34 cellular contexts compared by ENCODE assay signal in the genomic region with DNA sequence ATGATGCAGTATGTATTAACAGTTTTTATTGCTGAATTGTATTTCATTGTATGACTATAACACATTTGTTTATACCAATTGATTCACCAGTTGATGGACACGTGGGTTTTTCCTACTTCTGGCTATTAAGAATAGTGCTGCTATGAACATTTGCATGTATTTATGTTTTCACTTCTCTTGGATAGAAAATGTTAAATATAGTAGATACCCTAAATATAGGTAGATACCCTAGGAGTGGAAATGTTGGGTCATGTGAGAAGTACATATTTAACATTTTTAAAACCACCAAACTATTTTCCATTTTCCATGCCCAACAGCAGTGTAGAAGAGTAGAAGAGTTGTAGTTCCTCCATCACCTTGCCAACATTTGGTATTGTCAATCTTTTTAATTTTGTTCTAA. TPM values are rescaled to one million over a fixed set of nuclear protein-coding genes. Genes with fewer than 3 reads are reported as not detected.
DNase-seq lines count a peak whose midpoint lies in the region; ATAC-seq, FAIRE-seq and TF ChIP-seq lines count a peak whose summit lies in the region.
"Had no signal": no experiment of that assay in that cellular context is flagged by ENCODE, and none has a peak within 500 bp of the region (broad histone marks: within the 10 kb centered on the region; RNA-seq: fewer than 3 reads in every experiment).

No MANE protein-coding gene starts in this region.

- H3K27me3 ChIP-seq in Loucy (ENCODE audit: insufficient read depth, low read length, poor library complexity, severe bottlenecking), result no peaks in the 10 kb centered on the region
- no peaks in the 10 kb centered on the region for H3K27me3 ChIP-seq in GM12878 (replicated peaks in 1 of 2; ENCODE audit: control insufficient read depth in 2 of 2, insufficient read depth in 2 of 2, low read length in 1 of 2)
- no peaks in the 10 kb centered on the region for H3K27me3 ChIP-seq in MM.1S (replicated peaks; ENCODE audit: insufficient read depth, low read length)
- H3K27me3 ChIP-seq: BE2C; BLaER1; BLaER1 treated with 17β-estradiol and CSF1 and Interleukin-3, amounts not matched to agents 10 nM and 100 nM had no signal

- RAD21 ChIA-PET in GM12878 (lab: Charles Lee; ENCODE audit: unreplicated experiment), result no interaction called here

- H3K27me3 Mint-ChIP-seq in stimulated activated naive B cell treated with anti-CD40 and anti-IgM and Interleukin-4, amounts not matched to agents 10 μg/mL and 1 μg/mL and 100 μg/mL, for 72 hours, result no peaks in the 10 kb centered on the region
- H3K27me3 Mint-ChIP-seq: B cell; CD4-positive, alpha-beta memory T cell; CD4-positive, alpha-beta T cell; CD4-positive, CD25-positive, alpha-beta regulatory T cell; CD8-positive, alpha-beta memory T cell had no signal

- H3K36me3 ChIP-seq in Loucy (ENCODE audit: insufficient read depth, low read length) (peaks cover 13% of the 10 kb centered on the region; the same call in 1 of the 2 replicates), GM12878 (ENCODE audit: control insufficient read depth in 2 of 2, insufficient read depth in 2 of 2, low read length in 1 of 2) (peaks cover 0 to 6% of the 10 kb centered on the region in 2 experiments; a peak in 2 of 4 replicates), MM.1S (replicated peaks; ENCODE audit: insufficient read depth, low read length) (no peaks in the 10 kb centered on the region)

- H3K4me1 ChIP-seq in Loucy (ENCODE audit: insufficient read depth, low read length, poor library complexity, severe bottlenecking) (peaks cover 11% of the 10 kb centered on the region), GM12878 (ENCODE audit: control insufficient read depth, insufficient read depth, low read length) (peaks cover 4% of the 10 kb centered on the region; the same call in 1 of the 2 replicates), MM.1S (ENCODE audit: low read length) (no peaks in the 10 kb centered on the region)
- H3K4me1 ChIP-seq: BE2C, Caco-2 had no signal

- no peak for ATAC-seq in GM12878
- peak; percentile 51 to 58 for ATAC-seq in stimulated activated naive B cell treated with anti-CD40 and anti-IgM and Interleukin-4, amounts not matched to agents 10 μg/mL and 1 μg/mL and 100 μg/mL, for 72 hours (replicated peaks)
- ATAC-seq: A549; CD8-positive, alpha-beta T cell had no signal

- WGBS in GM12878 (ENCODE audit: insufficient coverage, insufficient replicate concordance, low lambda C conversion rate, missing lambda C conversion rate), result 71% methylated on average over 1 of the region's 1 CpG

- TF ChIP-seq RAD21 in GM12878 (IDR thresholded peaks at IDR 0.05; ENCODE audit: insufficient read depth, low read depth, low read length), result no peak

- DNase-seq in GM12878 (ENCODE audit: low read depth, low spot score), result no peak
- DNase-seq in stimulated activated naive B cell treated with anti-CD40 and anti-IgM and Interleukin-4, amounts not matched to agents 10 μg/mL and 1 μg/mL and 100 μg/mL, for 72 hours, result no peak
- no peak for DNase-seq in frontal cortex (ENCODE audit: low spot score in 2 of 2)
- no peak for DNase-seq in MM.1S
- no peak for DNase-seq in NCI-H1436 (lab: John Stamatoyannopoulos, UW)
- DNase-seq: 8988T; ACHN; AML-193; BE2C; C1 segment of cervical spinal cord; Caco-2; Calu3; CD4-positive, alpha-beta memory T cell; CD4-positive, alpha-beta T cell; CD4-positive, CD25-positive, alpha-beta regulatory T cell; CD8-positive, alpha-beta memory T cell; CD8-positive, alpha-beta T cell; COR-L47; DMS 273 treated with DMSO at 0.1 percent for 48 hours; DMS153; DMS53; DMS79; DMS79 treated with DMSO at 0.1 percent for 48 hours; DND-41; EL had no signal

- H4K20me1 ChIP-seq in Loucy (ENCODE audit: insufficient read depth, low read length, poor library complexity, severe bottlenecking), result peaks cover 5% of the 10 kb centered on the region
- no peaks in the 10 kb centered on the region for H4K20me1 ChIP-seq in GM12878 (ENCODE audit: control insufficient read depth, insufficient read depth)
- no peaks in the 10 kb centered on the region for H4K20me1 ChIP-seq in MM.1S (ENCODE audit: insufficient read depth, low read length)
- H4K20me1 ChIP-seq: BLaER1; BLaER1 treated with 17β-estradiol and CSF1 and Interleukin-3, amounts not matched to agents 10 nM and 100 nM had no signal

- H3K4me3 Mint-ChIP-seq in stimulated activated naive B cell treated with anti-CD40 and anti-IgM and Interleukin-4, amounts not matched to agents 10 μg/mL and 1 μg/mL and 100 μg/mL, for 72 hours, result no peak overlapping the region
- H3K4me3 Mint-ChIP-seq: B cell; CD14-positive monocyte; CD4-positive, alpha-beta memory T cell; CD4-positive, alpha-beta T cell; CD4-positive, CD25-positive, alpha-beta regulatory T cell; CD8-positive, alpha-beta memory T cell; CD8-positive, alpha-beta T cell had no signal

- no peak for TF ChIP-seq CTCF in Loucy (conservative IDR thresholded peaks at IDR 0.05; ENCODE audit: low read length)
- no peak for TF ChIP-seq CTCF in GM12878 (IDR thresholded peaks at IDR 0.05 in 2 of 3, conservative IDR thresholded peaks at IDR 0.05 in 1 of 3; ENCODE audit: control insufficient read depth in 2 of 3, extremely low read depth in 1 of 3, insufficient read depth in 1 of 3, low read depth in 3 of 3, low read length in 3 of 3)
- no peak for TF ChIP-seq CTCF in MM.1S (IDR thresholded peaks at IDR 0.05; ENCODE audit: low read length)

- in situ Hi-C loops in GM12878 (cut with MboI), result no loop called here

- H3K9me3 Mint-ChIP-seq in stimulated activated naive B cell treated with anti-CD40 and anti-IgM and Interleukin-4, amounts not matched to agents 10 μg/mL and 1 μg/mL and 100 μg/mL, for 72 hours, result no peaks in the 10 kb centered on the region
- H3K9me3 Mint-ChIP-seq: CD4-positive, alpha-beta memory T cell; CD4-positive, alpha-beta T cell; CD4-positive, CD25-positive, alpha-beta regulatory T cell; CD8-positive, alpha-beta memory T cell; CD8-positive, alpha-beta T cell had no signal

- H3K4me3 ChIP-seq in Loucy (ENCODE audit: low read length, poor library complexity, severe bottlenecking) (no peak overlapping the region), GM12878 (no peak overlapping the region), MM.1S (ENCODE audit: low read length) (no peak overlapping the region)
- H3K4me3 ChIP-seq: A549; BLaER1; BLaER1 treated with 17β-estradiol and CSF1 and Interleukin-3, amounts not matched to agents 10 nM and 100 nM had no signal

- H3K9ac ChIP-seq in Loucy (ENCODE audit: low read depth, low read length, poor library complexity, severe bottlenecking) (no peak overlapping the region), GM12878 (ENCODE audit: control insufficient read depth, insufficient read depth, low read length) (no peak overlapping the region), MM.1S (ENCODE audit: low read length) (no peak overlapping the region)
- H3K9ac ChIP-seq: BLaER1; BLaER1 treated with 17β-estradiol and CSF1 and Interleukin-3, amounts not matched to agents 10 nM and 100 nM had no signal

- TF ChIP-seq EP300 in GM12878 (IDR thresholded peaks at IDR 0.05; ENCODE audit: borderline replicate concordance in 1 of 2, control insufficient read depth in 1 of 2, low read depth in 2 of 2, low read length in 2 of 2), result no peak

- peak overlapping the region; percentile 26 for H3K4me2 ChIP-seq in Loucy (ENCODE audit: low read depth, low read length, poor library complexity, severe bottlenecking)
- 0 out of 2 replicates have a peak overlapping the region, but pooled peaks have one; percentile 3 for H3K4me2 ChIP-seq in GM12878 (ENCODE audit: control insufficient read depth, insufficient read depth)
- no peak overlapping the region for H3K4me2 ChIP-seq in MM.1S (ENCODE audit: low read depth, low read length)
- H3K4me2 ChIP-seq: A549; BLaER1; BLaER1 treated with 17β-estradiol and CSF1 and Interleukin-3, amounts not matched to agents 10 nM and 100 nM had no signal

- intact Hi-C loops in GM12878 (cut with micrococcal nuclease; ENCODE audit: unreplicated experiment), result loop anchor here (10.0 kb wide), 1 partner anchor 153 kb away; the partner anchor contains the start of genes AP4B1 and DCLRE1B

- H3F3A ChIP-seq in Loucy (ENCODE audit: low read depth), result no peaks in the 10 kb centered on the region
- H3F3A ChIP-seq in MM.1S (ENCODE audit: insufficient read depth, low read length), result no peaks in the 10 kb centered on the region

- no TSS peak for BruUV-seq in GM12878 (replicated peaks; lab: Mats Ljungman, UMichigan)

- POLR2A ChIA-PET in GM12878 (lab: Charles Lee), result interaction anchor here (0.6 kb wide), 1 partner anchor 8 kb away, joined by 6 read pairs; no protein-coding TSS in a partner anchor

- H2AFZ ChIP-seq in Loucy (ENCODE audit: low read length), result no peak overlapping the region
- no peak overlapping the region for H2AFZ ChIP-seq in GM12878 (ENCODE audit: control insufficient read depth, low read depth, low read length)
- H2AFZ ChIP-seq in MM.1S (ENCODE audit: low read length), result no peak overlapping the region

- no peak for TF ChIP-seq POLR2A in GM12878 (IDR thresholded peaks at IDR 0.05; ENCODE audit: low read depth, low read length)

- SMC1A ChIA-PET in GM12878 (lab: Charles Lee; ENCODE audit: uncharacterized antibody, unreplicated experiment), result interaction anchor here (0.6 to 1.4 kb wide), 3 partner anchors 11 to 82 kb away, joined by 3 read pairs; no protein-coding TSS in a partner anchor

- no peak overlapping the region for H3K27ac Mint-ChIP-seq in stimulated activated naive B cell treated with anti-CD40 and anti-IgM and Interleukin-4, amounts not matched to agents 10 μg/mL and 1 μg/mL and 100 μg/mL, for 72 hours
- H3K27ac Mint-ChIP-seq: B cell; CD14-positive monocyte; CD4-positive, alpha-beta memory T cell; CD4-positive, alpha-beta T cell; CD4-positive, CD25-positive, alpha-beta regulatory T cell; CD8-positive, alpha-beta T cell had no signal

- FAIRE-seq in GM12878 (lab: Jason Lieb, UNC) (no peak), frontal cortex (lab: Jason Lieb, UNC) (no peak)
- FAIRE-seq: A549, D721Med had no signal

- H3K27ac ChIP-seq in GM12878 (ENCODE audit: control insufficient read depth, insufficient read depth), result no peak overlapping the region
- H3K27ac ChIP-seq in MM.1S (ENCODE audit: low read length), result no peak overlapping the region
- H3K27ac ChIP-seq: 22Rv1; A549; BLaER1; BLaER1 treated with 17β-estradiol and CSF1 and Interleukin-3, amounts not matched to agents 10 nM and 100 nM; C4-2B had no signal

- H3K79me2 ChIP-seq in Loucy (ENCODE audit: insufficient read depth, low read length) (peaks cover 32% of the 10 kb centered on the region), GM12878 (ENCODE audit: control insufficient read depth, insufficient read depth, low read length) (peaks cover 8% of the 10 kb centered on the region), MM.1S (ENCODE audit: low read length) (peaks cover 11% of the 10 kb centered on the region)

- H3K9me3 ChIP-seq in Loucy (ENCODE audit: insufficient read depth, low read depth, low read length) (no peaks in the 10 kb centered on the region), GM12878 (replicated peaks; ENCODE audit: control insufficient read depth, insufficient read depth, low read length) (no peaks in the 10 kb centered on the region), MM.1S (replicated peaks; ENCODE audit: insufficient read depth, low read length) (no peaks in the 10 kb centered on the region)
- H3K9me3 ChIP-seq: A549, BE2C, BLaER1, Caco-2 had no signal

- peaks cover 35 to 53% of the 10 kb centered on the region in 2 donors for H3K36me3 Mint-ChIP-seq in stimulated activated naive B cell treated with anti-CD40 and anti-IgM and Interleukin-4, amounts not matched to agents 10 μg/mL and 1 μg/mL and 100 μg/mL, for 72 hours

- CTCF ChIA-PET in GM12878 (lab: Yijun Ruan, JAX), result interaction anchor here (1.0 kb wide), 1 partner anchor 10 kb away, joined by 3 read pairs; no protein-coding TSS in a partner anchor

- H3K4me1 Mint-ChIP-seq in stimulated activated naive B cell treated with anti-CD40 and anti-IgM and Interleukin-4, amounts not matched to agents 10 μg/mL and 1 μg/mL and 100 μg/mL, for 72 hours, result peaks cover 12 to 28% of the 10 kb centered on the region in 2 donors

- no peaks in the 10 kb centered on the region for H3K9me2 ChIP-seq in Loucy (replicated peaks; ENCODE audit: low read depth, low read length)
- H3K9me2 ChIP-seq in MM.1S (replicated peaks; ENCODE audit: insufficient read depth, low read length), result no peaks in the 10 kb centered on the region

RNA-seq across cellular contexts. Expression of gene PHTF1, which starts 7.8 kb away (rescaled TPM):
- 83.8 and 83.9 TPM in 2 replicates for total RNA-seq in GM12878 (2013; cell fraction: nucleolus; rRNA removed)
- 22.1 and 24.6 TPM in 2 replicates for total RNA-seq in GM12878 (2014; rRNA removed)
- total RNA-seq in GM12878 (2014; rRNA removed; fragmentation: Illumina TruSeq; extraction: Trizol), result 25.5 and 25.6 TPM in 2 replicates
- total RNA-seq in GM12878 (2021), result 20.3 and 26.9 TPM in 2 replicates
- polyA plus RNA-seq in GM12878 (2011; ENCODE audit: low read depth), result 12.2 TPM
- polyA plus RNA-seq in GM12878 (2011; rRNA removed), result 26.1 and 42.4 TPM in 2 replicates
- 14.3 and 14.5 TPM in 2 replicates for polyA plus RNA-seq in GM12878 (2011; cell fraction: cytosol; rRNA removed)
- 30.9 and 34.2 TPM in 2 replicates for polyA plus RNA-seq in GM12878 (2011; cell fraction: nucleus; rRNA removed)
- 14.3 and 15.0 TPM in 2 replicates for polyA plus RNA-seq in GM12878 (2012)
- polyA plus RNA-seq in GM12878 (2014; fragmentation: Illumina TruSeq; extraction: Trizol), result 19.6 and 25.9 TPM in 2 replicates
- polyA plus RNA-seq in GM12878 (2014; fragmentation: Nextera tagmentation; extraction: Ambion mirVana), result 10 to 100 TPM in 1 of 2 experiments, 1 to 10 TPM in 1; 7.8 to 12.6 TPM
- 19.6 and 22.7 TPM in 2 replicates for polyA plus RNA-seq in GM12878 (2014; rRNA removed)
- polyA plus RNA-seq in GM12878 (2016; fragmentation: Nextera tagmentation; extraction: Ambion mirVana), result 10 to 100 TPM; 28.8 to 37.6 TPM
- polyA minus RNA-seq in GM12878 (2011; rRNA and poly(A)+ RNA removed), result 24.4 and 30.8 TPM in 2 replicates
- 7.8 and 10.3 TPM in 2 replicates for polyA minus RNA-seq in GM12878 (2011; cell fraction: cytosol; rRNA and poly(A)+ RNA removed)
- polyA minus RNA-seq in GM12878 (2011; cell fraction: nucleus; rRNA and poly(A)+ RNA removed), result 32.9 and 58.7 TPM in 2 replicates
- 33.0 TPM for total RNA-seq in frontal cortex
